In the genomic region with DNA sequence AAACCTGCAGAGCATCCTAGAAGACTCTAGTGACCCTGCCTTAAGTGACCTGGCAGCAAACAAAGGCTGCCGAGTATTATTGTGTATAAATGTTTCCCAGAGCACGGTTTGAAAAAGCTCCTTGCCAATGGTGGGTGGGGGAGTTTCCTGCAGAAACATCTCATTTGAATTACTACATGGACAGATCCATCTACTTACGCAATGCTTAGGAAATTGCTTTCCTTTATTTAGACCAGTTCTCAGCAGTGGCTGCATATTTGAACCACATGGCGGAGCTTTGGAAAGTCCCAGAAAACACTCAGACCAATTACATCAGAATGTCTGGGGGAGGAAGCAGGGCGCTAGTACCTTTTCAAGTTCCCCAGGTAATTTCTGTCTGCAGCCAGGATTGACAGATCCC, we compare ENCODE assay signal across 10 cellular contexts.
DNase-seq lines count a peak whose midpoint lies in the region; TF ChIP-seq lines count a peak whose summit lies in the region.
"Had no signal": no experiment of that assay in that cellular context is flagged by ENCODE, and none has a peak within 500 bp of the region (broad histone marks: within the 10 kb centered on the region; RNA-seq: fewer than 3 reads in every experiment).

No MANE protein-coding gene starts in this region.

- 0 to 4% (median 2%) methylated on average over 5 of the region's 5 CpGs for WGBS in ovary, 3 donors

- TF ChIP-seq EP300 in ovary (IDR thresholded peaks at IDR 0.05): no peak

- no peaks in the 10 kb centered on the region for H3K36me3 ChIP-seq in ovary

- H3K4me3 ChIP-seq in fibroblast of the aortic adventitia (ENCODE audit: low read depth, low read length) (no peak overlapping the region), ovary (no peak overlapping the region)

- no peaks in the 10 kb centered on the region for H3K27me3 ChIP-seq in ovary

- no peak for TF ChIP-seq POLR2A in ovary (IDR thresholded peaks at IDR 0.05)

- H3K4me1 ChIP-seq in ovary (ENCODE audit: insufficient read depth): peaks cover 2% of the 10 kb centered on the region

- no peak overlapping the region for H3K27ac ChIP-seq in ovary

- H3K9me3 ChIP-seq in ovary: no peaks in the 10 kb centered on the region

- TF ChIP-seq CTCF in fibroblast of the aortic adventitia (IDR thresholded peaks at IDR 0.05; ENCODE audit: insufficient read depth, low read length) (no peak), ovary (IDR thresholded peaks at IDR 0.05) (no peak)

- intact Hi-C loops in ovary (cut with DNase I): no loop called here

- DNase-seq in ELR (ENCODE audit: low read depth) (peak; percentile 6), NCI-H226 (peak; percentile 99), fibroblast of the aortic adventitia (ENCODE audit: low read depth) (peak; percentile 41), ovary (peak in 3 of 5 donors; percentile 26 to 54 (median 40)), NCI-H510A (lab: John Stamatoyannopoulos, UW) (no peak), foreskin melanocyte (no peak), NCI-H1092 treated with DMSO at 0.1 percent for 48 hours (lab: John Stamatoyannopoulos, UW) (no peak), Kasumi-1 (lab: John Stamatoyannopoulos, UW) (no peak)
- DNase-seq: activated CD4-positive, alpha-beta T cell treated with anti-CD3 and anti-CD28 coated beads, Interleukin-2, amount 10 ng/mL, durations not matched to agents 24 days and 14 days; NCI-H82 had no signal

Comparison
In these comparisons a context has a peak if more than half of its experiments do, and no peak if none do; other contexts are left out.
1. DNase-seq: peak in ELR (single experiment), NCI-H226 (single experiment), fibroblast of the aortic adventitia (single experiment) and ovary (3 of 5); none in NCI-H510A (single experiment), foreskin melanocyte (single experiment), NCI-H1092 treated with DMSO at 0.1 percent for 48 hours (single experiment) and Kasumi-1 (0 of 2).